In the genomic region with DNA sequence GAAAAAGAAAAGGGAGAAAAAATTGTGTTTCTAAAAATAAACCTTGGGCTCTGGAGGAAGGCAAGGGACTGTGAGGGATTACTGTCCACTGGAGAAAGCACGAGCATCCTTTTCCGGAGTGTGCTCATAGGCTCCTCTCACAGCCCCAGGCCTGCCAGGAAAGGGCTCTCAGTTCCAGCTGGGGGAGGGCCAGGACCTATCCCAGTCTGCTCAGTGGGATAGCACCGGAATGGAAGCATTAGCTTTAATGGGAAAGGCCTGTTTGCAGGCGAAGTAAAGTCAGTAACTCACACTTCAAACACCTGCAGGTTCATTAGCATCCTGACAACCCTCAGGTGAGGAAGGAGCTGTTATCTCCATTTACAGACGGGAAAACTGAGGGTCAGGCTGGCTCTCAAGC, we compare ENCODE assay signal across 21 cellular contexts.
DNase-seq lines count a peak whose midpoint lies in the region; FAIRE-seq and TF ChIP-seq lines count a peak whose summit lies in the region.
"Had no signal": no experiment of that assay in that cellular context is flagged by ENCODE, and none has a peak within 500 bp of the region (broad histone marks: within the 10 kb centered on the region; RNA-seq: fewer than 3 reads in every experiment).

No MANE protein-coding gene starts in this region.

- H3K14ac ChIP-seq in trophoblast cell (ENCODE audit: low read length), result no peak overlapping the region

- H2BK5ac ChIP-seq in trophoblast cell (ENCODE audit: low read depth, low read length, poor library complexity), result no peak overlapping the region

- no peaks in the 10 kb centered on the region for H3K9me1 ChIP-seq in endothelial cell of umbilical vein (replicated peaks; ENCODE audit: control insufficient read depth, extremely low read depth, insufficient read depth, low read length)

- H4K12ac ChIP-seq in trophoblast cell (ENCODE audit: low read depth, low read length), result no peak overlapping the region

- no peak overlapping the region for H3K23ac ChIP-seq in trophoblast cell (ENCODE audit: low read length)

- no peak for TF ChIP-seq POLR2A in endothelial cell of umbilical vein (IDR thresholded peaks at IDR 0.05; ENCODE audit: low read depth, low read length)

- no CpG with 5 or more reads among the region's 5 CpGs for WGBS in trophoblast cell (ENCODE audit: extremely low coverage, insufficient coverage, insufficient read length)

- H2AFZ ChIP-seq in endothelial cell of umbilical vein (ENCODE audit: low read depth, low read length) (no peak overlapping the region), trophoblast cell (ENCODE audit: insufficient read depth, low read length, poor library complexity) (no peak overlapping the region)
- H2AFZ ChIP-seq: neural progenitor cell, PC-9 had no signal

- TF ChIP-seq CTCF in endothelial cell of umbilical vein (IDR thresholded peaks at IDR 0.05; ENCODE audit: extremely low read depth in 1 of 2, insufficient read depth in 1 of 2, low read depth in 1 of 2, low read length in 2 of 2) (no peak), type B pancreatic cell (conservative IDR thresholded peaks at IDR 0.05) (no peak)

- CTCF ChIA-PET in endothelial cell of umbilical vein (lab: Charles Lee), result interaction anchor here (4.0 kb wide), 1 partner anchor 8 kb away, joined by 30 read pairs; no protein-coding TSS in a partner anchor

- BruUV-seq in endothelial cell of umbilical vein (replicated peaks; lab: Mats Ljungman, UMichigan), result no TSS peak

- peaks cover 28% of the 10 kb centered on the region for H3K27me3 Mint-ChIP-seq in type B pancreatic cell

- H2AK5ac ChIP-seq in trophoblast cell (ENCODE audit: low read length), result no peak overlapping the region

- H3K4me1 ChIP-seq in endothelial cell of umbilical vein (ENCODE audit: control insufficient read depth, extremely low read depth, insufficient read depth, low read length) (peaks cover 22% of the 10 kb centered on the region), trophoblast cell (ENCODE audit: control insufficient read depth in 1 of 2, insufficient read depth in 2 of 2, low read length in 2 of 2) (no peaks in the 10 kb centered on the region)
- H3K4me1 ChIP-seq: neural progenitor cell had no signal

- H3K79me2 ChIP-seq in endothelial cell of umbilical vein (ENCODE audit: control insufficient read depth, insufficient read depth, low read length) (no peaks in the 10 kb centered on the region), trophoblast cell (ENCODE audit: control insufficient read depth, insufficient read depth, low read length, poor library complexity) (no peaks in the 10 kb centered on the region)

- FAIRE-seq in endothelial cell of umbilical vein (lab: Jason Lieb, UNC), result peak; percentile 48
- FAIRE-seq: K562 had no signal

- no peaks in the 10 kb centered on the region for H3K79me1 ChIP-seq in trophoblast cell (ENCODE audit: low read length)

- no peaks in the 10 kb centered on the region for H4K20me1 ChIP-seq in endothelial cell of umbilical vein (replicated peaks; ENCODE audit: control insufficient read depth, extremely low read depth, insufficient read depth, low read length)

- DNase-seq in RPMI7951 (ENCODE audit: low read depth) (peak; percentile 71), endothelial cell of umbilical vein (ENCODE audit: low read depth, low spot score) (no peak), iPS DF 19.7 (ENCODE audit: low read depth, low spot score) (peak; percentile 28), type B pancreatic cell (ENCODE audit: extremely low spot score, unreplicated experiment) (no peak), trophoblast cell (no peak)
- no peak for DNase-seq in activated CD4-positive, alpha-beta T cell treated with anti-CD3 and anti-CD28 coated beads, Interleukin-2, amount 50 U/mL, for 4 hours
- no peak for DNase-seq in activated CD4-positive, alpha-beta T cell treated with anti-CD3 and anti-CD28 coated beads, Interleukin-2, amount 50 U/mL, for 1 hour
- DNase-seq: activated CD4-positive, alpha-beta T cell treated with anti-CD3 and anti-CD28 coated beads for 4 hours; activated naive CD4-positive, alpha-beta T cell treated with anti-CD3 and anti-CD28 coated beads, Interleukin-2, amount 50 U/mL, for 16 hours; central memory CD4-positive, alpha-beta T cell; DMS79; MG63; NCI-H1417 treated with DMSO at 0.1 percent for 48 hours; NCI-H2107; NCI-H510A treated with DMSO at 0.1 percent for 48 hours; PC-9 had no signal

- H3K9me3 Mint-ChIP-seq in type B pancreatic cell, result no peaks in the 10 kb centered on the region
- H3K9me3 Mint-ChIP-seq: activated T-helper 1 cell treated with anti-CD3 and anti-CD28 coated beads, Interleukin-12 subunit alpha, Interleukin-12 subunit beta, Interleukin-2, Interleukin-4 antibody, amounts not matched to agents 30 ng/mL and 10 ng/mL and 1 ng/mL, durations not matched to agents 14 hours and 24 hours and 36 hours; neural progenitor cell had no signal

- no peak overlapping the region for H2BK12ac ChIP-seq in trophoblast cell (ENCODE audit: low read length)

- H4K91ac ChIP-seq in trophoblast cell (ENCODE audit: low read depth, low read length), result no peak overlapping the region

- H3K4me3 Mint-ChIP-seq in type B pancreatic cell, result peak overlapping the region; percentile 31
- H3K4me3 Mint-ChIP-seq: activated T-helper 1 cell treated with anti-CD3 and anti-CD28 coated beads, Interleukin-12 subunit alpha, Interleukin-12 subunit beta, Interleukin-2, Interleukin-4 antibody, amounts not matched to agents 30 ng/mL and 10 ng/mL and 1 ng/mL, durations not matched to agents 14 hours and 24 hours and 36 hours; B cell; neural progenitor cell had no signal

- no peak overlapping the region for H3K27ac Mint-ChIP-seq in type B pancreatic cell
- H3K27ac Mint-ChIP-seq: activated T-helper 1 cell treated with anti-CD3 and anti-CD28 coated beads, Interleukin-12 subunit alpha, Interleukin-12 subunit beta, Interleukin-2, Interleukin-4 antibody, amounts not matched to agents 30 ng/mL and 10 ng/mL and 1 ng/mL, durations not matched to agents 14 hours and 24 hours and 36 hours; B cell; neural progenitor cell had no signal

- peaks cover 55% of the 10 kb centered on the region for H3K4me1 Mint-ChIP-seq in type B pancreatic cell (ENCODE audit: unreplicated experiment)
- H3K4me1 Mint-ChIP-seq: B cell had no signal

- no peak overlapping the region for H3K4me3 ChIP-seq in endothelial cell of umbilical vein (replicated peaks in 1 of 3; ENCODE audit: insufficient read depth in 1 of 3, low read depth in 1 of 3, low read length in 3 of 3)
- no peak overlapping the region for H3K4me3 ChIP-seq in trophoblast cell (ENCODE audit: low read depth, low read length)
- H3K4me3 ChIP-seq: gastroesophageal sphincter, K562, MG63, neural progenitor cell, PC-9 had no signal

- no peak overlapping the region for H4K8ac ChIP-seq in trophoblast cell (ENCODE audit: low read depth, low read length)

- dilution Hi-C loops in endothelial cell of umbilical vein (cut with MboI; ENCODE audit: extremely low pct_ligation_motif_present, low sequenced_read_pairs), result no loop called here

- H3K9ac ChIP-seq in endothelial cell of umbilical vein (replicated peaks; ENCODE audit: extremely low read depth, insufficient read depth, low read length), result no peak overlapping the region
- H3K9ac ChIP-seq in trophoblast cell (ENCODE audit: low read length), result no peak overlapping the region
- H3K9ac ChIP-seq: neural progenitor cell had no signal

- no peak overlapping the region for H2BK120ac ChIP-seq in trophoblast cell (ENCODE audit: insufficient read depth, low read length, poor library complexity)

- no peaks in the 10 kb centered on the region for H3K36me3 ChIP-seq in endothelial cell of umbilical vein (ENCODE audit: control insufficient read depth in 2 of 2, extremely low read depth in 1 of 2, insufficient read depth in 2 of 2, low read length in 2 of 2)
- H3K36me3 ChIP-seq in trophoblast cell (ENCODE audit: control insufficient read depth in 1 of 2, insufficient read depth in 2 of 2, low read length in 2 of 2), result no peaks in the 10 kb centered on the region
- H3K36me3 ChIP-seq: gastroesophageal sphincter, MG63, neural progenitor cell had no signal

- H3K18ac ChIP-seq in trophoblast cell (ENCODE audit: low read length), result no peak overlapping the region

- H3K36me3 Mint-ChIP-seq in type B pancreatic cell, result no peaks in the 10 kb centered on the region
- H3K36me3 Mint-ChIP-seq: neural progenitor cell had no signal

- H3K27me3 ChIP-seq in endothelial cell of umbilical vein (ENCODE audit: control insufficient read depth in 2 of 2, insufficient read depth in 2 of 2, low read length in 2 of 2), result no peaks in the 10 kb centered on the region
- no peaks in the 10 kb centered on the region for H3K27me3 ChIP-seq in trophoblast cell (ENCODE audit: insufficient read depth, low read length)
- H3K27me3 ChIP-seq: gastroesophageal sphincter, MG63, neural progenitor cell had no signal

- H3K4me2 ChIP-seq in endothelial cell of umbilical vein (ENCODE audit: insufficient read depth, low read length) (no peak overlapping the region), trophoblast cell (ENCODE audit: low read length) (no peak overlapping the region)
- H3K4me2 ChIP-seq: neural progenitor cell, PC-9 had no signal

- no peak overlapping the region for H3K4ac ChIP-seq in trophoblast cell (ENCODE audit: low read depth, low read length)

- H3K9me3 ChIP-seq in endothelial cell of umbilical vein (replicated peaks; ENCODE audit: control insufficient read depth, insufficient read depth, low read length) (no peaks in the 10 kb centered on the region), trophoblast cell (ENCODE audit: insufficient read depth, low read depth, low read length) (no peaks in the 10 kb centered on the region)
- H3K9me3 ChIP-seq: gastroesophageal sphincter, MG63 had no signal

- POLR2A ChIA-PET in endothelial cell of umbilical vein (lab: Charles Lee), result no interaction called here

- intact Hi-C loops in endothelial cell of umbilical vein (cut with micrococcal nuclease), result no loop called here

- H3K27ac ChIP-seq in endothelial cell of umbilical vein (ENCODE audit: insufficient read depth, low read depth, low read length), result no peak overlapping the region
- no peak overlapping the region for H3K27ac ChIP-seq in trophoblast cell (ENCODE audit: low read depth, low read length)
- H3K27ac ChIP-seq: gastroesophageal sphincter, neural progenitor cell, PC-9 had no signal

TF ChIP-seq in endothelial cell of umbilical vein, 7 proteins besides CTCF, POLR2A, EP300 and RAD21 (continues in another document):
- TF ChIP-seq GATA2 (IDR thresholded peaks at IDR 0.05; ENCODE audit: insufficient read depth, insufficient read length, low read depth, low read length), result no peak
- TF ChIP-seq MAX (IDR thresholded peaks at IDR 0.05; ENCODE audit: insufficient read depth, insufficient read length), result no peak
- TF ChIP-seq JUN (IDR thresholded peaks at IDR 0.05; ENCODE audit: borderline replicate concordance, insufficient read depth, insufficient read length, low read depth), result no peak
- TF ChIP-seq POLR2AphosphoS5 (IDR thresholded peaks at IDR 0.05; ENCODE audit: insufficient read depth, low read depth, low read length), result no peak
- no peak for TF ChIP-seq EZH2 (IDR thresholded peaks at IDR 0.05; ENCODE audit: borderline replicate concordance, low read depth, low read length, severe bottlenecking)
- no peak for TF ChIP-seq MYC (IDR thresholded peaks at IDR 0.05; ENCODE audit: low read depth, low read length)

Comparison
In these comparisons a context has a peak if more than half of its experiments do, and no peak if none do; other contexts are left out.
1. DNase-seq: peak in RPMI7951 (single experiment) and iPS DF 19.7 (single experiment); none in endothelial cell of umbilical vein (single experiment), type B pancreatic cell (single experiment), activated CD4-positive, alpha-beta T cell treated with anti-CD3 and anti-CD28 coated beads, Interleukin-2, amount 50 U/mL, for 4 hours (0 of 2), activated CD4-positive, alpha-beta T cell treated with anti-CD3 and anti-CD28 coated beads, Interleukin-2, amount 50 U/mL, for 1 hour (single experiment) and trophoblast cell (0 of 2).